In the genomic region with DNA sequence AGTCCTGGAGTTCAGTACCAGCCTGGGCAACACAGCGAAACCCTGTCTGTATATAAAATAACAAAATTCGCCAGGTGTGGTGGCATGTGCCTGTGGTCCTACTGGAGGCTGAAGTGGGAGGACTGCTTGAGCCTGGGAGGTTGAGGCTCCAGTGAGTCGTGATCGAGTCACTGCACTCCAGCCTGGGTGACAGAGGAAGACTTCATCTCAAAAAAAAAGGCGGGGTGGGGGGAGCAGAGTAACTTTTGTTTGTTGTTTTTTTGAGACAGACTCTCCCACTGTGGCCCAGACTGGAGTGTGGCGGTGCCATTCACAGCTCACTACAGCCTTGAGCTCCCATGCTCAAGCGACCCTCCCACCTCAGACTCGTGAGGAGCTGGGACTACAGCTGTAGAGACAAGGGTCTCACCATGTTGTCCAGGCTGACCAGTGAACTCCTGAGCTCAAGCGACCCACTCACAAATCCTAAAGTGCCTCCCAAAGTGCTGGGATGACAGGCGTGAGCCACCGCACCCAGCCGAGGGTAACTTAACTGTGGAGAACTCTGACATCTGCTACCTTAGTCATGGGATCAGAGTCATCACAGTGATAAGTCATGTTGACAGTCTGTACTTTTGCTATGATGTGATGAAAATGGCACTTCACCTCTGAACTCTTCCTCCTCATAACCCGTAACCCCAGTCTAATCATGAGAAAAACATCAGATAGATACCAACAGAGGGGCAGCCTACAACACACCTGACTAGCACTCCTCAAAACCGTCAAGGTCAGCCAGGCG, we compare ENCODE assay signal across 10 cellular contexts. TPM values are rescaled to one million over a fixed set of nuclear protein-coding genes. Genes with fewer than 3 reads are reported as not detected.
A peak's percentile ranks its signal among the peaks of the same experiment; 100 is the strongest.
DNase-seq lines count a peak whose midpoint lies in the region; ATAC-seq and TF ChIP-seq lines count a peak whose summit lies in the region.
"Had no signal": no experiment of that assay in that cellular context is flagged by ENCODE, and none has a peak within 500 bp of the region (broad histone marks: within the 10 kb centered on the region; RNA-seq: fewer than 3 reads in every experiment).

No MANE protein-coding gene starts in this region.

- no peak for TF ChIP-seq POLR2A in IMR-90 (IDR thresholded peaks at IDR 0.05; ENCODE audit: low read depth, low read length)

- H3K14ac ChIP-seq in IMR-90 (replicated peaks; ENCODE audit: low read depth, low read length) = peak overlapping the region; percentile 73

- no peak overlapping the region for H2AFZ ChIP-seq in IMR-90 (replicated peaks; ENCODE audit: low read length, poor library complexity)

- peak overlapping the region; percentile 88 for H3K27ac Mint-ChIP-seq in osteocyte (ENCODE audit: unreplicated experiment)

- H4K8ac ChIP-seq in IMR-90 (ENCODE audit: low read depth in 2 of 2, low read length in 2 of 2) = no peak overlapping the region

- TF ChIP-seq CTCF in AG04450 (IDR thresholded peaks at IDR 0.05; ENCODE audit: low read depth, low read length) (no peak), IMR-90 (conservative IDR thresholded peaks at IDR 0.05; ENCODE audit: low read depth, low read length) (no peak), choroid plexus epithelial cell (conservative IDR thresholded peaks at IDR 0.05; ENCODE audit: low read depth, low read length) (no peak), osteocyte (IDR thresholded peaks at IDR 0.05) (no peak)

- H3K4me3 ChIP-seq in AG04450 (ENCODE audit: low read depth, low read length) = no peak overlapping the region
- H3K4me3 ChIP-seq in IMR-90 (ENCODE audit: insufficient read depth, low read depth, low read length) = no peak overlapping the region
- H3K4me3 ChIP-seq in choroid plexus epithelial cell (ENCODE audit: low read depth, low read length) = no peak overlapping the region

- POLR2A ChIA-PET in AG04450 (lab: Yijun Ruan, JAX) (no interaction called here), IMR-90 (lab: Charles Lee; ENCODE audit: unreplicated experiment) (no interaction called here)

- no peak for TF ChIP-seq RAD21 in IMR-90 (IDR thresholded peaks at IDR 0.05; ENCODE audit: low read length)

- H3K27ac ChIP-seq in AG04450 (ENCODE audit: low read depth, low read length) (peak overlapping the region; percentile 21), IMR-90 (ENCODE audit: insufficient read depth, low read length) (no peak overlapping the region)

- H3K56ac ChIP-seq in IMR-90 (ENCODE audit: extremely low read depth, insufficient read depth, low read length) = no peak overlapping the region

- no peak overlapping the region for H3K9ac ChIP-seq in IMR-90 (ENCODE audit: low read depth, low read length)

- in situ Hi-C loops in IMR-90 (cut with MboI; ENCODE audit: low sequenced_read_pairs) (no loop called here), ACHN (cut with HindIII; ENCODE audit: low pct_ligation_motif_present, low pct_unique_long_range_greater_than_20kb, low sequenced_read_pairs) (no loop called here)

- H3K18ac ChIP-seq in IMR-90 (ENCODE audit: low read depth, low read length) = no peak overlapping the region

- H3K36me3 Mint-ChIP-seq in osteocyte (ENCODE audit: unreplicated experiment) = peaks cover 20% of the 10 kb centered on the region

- H2BK120ac ChIP-seq in IMR-90 (ENCODE audit: low read depth, low read length) = no peak overlapping the region

- peaks cover 10% of the 10 kb centered on the region for H3K4me1 ChIP-seq in IMR-90 (ENCODE audit: control insufficient read depth, insufficient read depth, low read length)

- no peak overlapping the region for H4K5ac ChIP-seq in IMR-90 (ENCODE audit: low read depth, low read length)

- peaks cover 39% of the 10 kb centered on the region for H4K20me1 ChIP-seq in IMR-90 (ENCODE audit: insufficient read depth, low read length)

- H3K4me3 Mint-ChIP-seq in osteocyte (ENCODE audit: unreplicated experiment) = no peak overlapping the region

- H3K9me1 ChIP-seq in IMR-90 (ENCODE audit: insufficient read depth, low read length) = peaks cover 34% of the 10 kb centered on the region

- H3K9me3 ChIP-seq in AG04450 (ENCODE audit: control insufficient read depth, insufficient read depth, low read length) (no peaks in the 10 kb centered on the region; the same call in 1 of the 2 replicates), IMR-90 (ENCODE audit: control insufficient read depth, insufficient read depth, low read length) (no peaks in the 10 kb centered on the region)

- H3K4me2 ChIP-seq in IMR-90 (ENCODE audit: low read depth, low read length) = no peak overlapping the region

- no peaks in the 10 kb centered on the region for H3K9me3 Mint-ChIP-seq in osteocyte (ENCODE audit: unreplicated experiment)

- CTCF ChIA-PET in AG04450 (lab: Charles Lee) = no interaction called here
- CTCF ChIA-PET in IMR-90 (lab: Yijun Ruan, JAX) = no interaction called here

- H3K23ac ChIP-seq in IMR-90 (ENCODE audit: low read depth, low read length) = peak overlapping the region; percentile 56; the same call in 1 of the 2 replicates

- H3K4me1 Mint-ChIP-seq in osteocyte (ENCODE audit: unreplicated experiment) = peaks cover 39% of the 10 kb centered on the region

- intact Hi-C loops in IMR-90 (cut with micrococcal nuclease) = no loop called here

- WGBS in IMR-90 (ENCODE audit: extremely low coverage in 2 of 2, insufficient read length in 1 of 2), 2 experiments = 94% methylated on average over 2 of the region's 15 CpGs; no CpG with 5 or more reads in 1 of the 2 experiments

- no peaks in the 10 kb centered on the region for H3K27me3 Mint-ChIP-seq in osteocyte (ENCODE audit: unreplicated experiment)

- no TSS peak for BruUV-seq in IMR-90 (replicated peaks; lab: Mats Ljungman, UMichigan)

- H3K27me3 ChIP-seq in AG04450 (ENCODE audit: control insufficient read depth, insufficient read depth, low read length) (no peaks in the 10 kb centered on the region), IMR-90 (ENCODE audit: control insufficient read depth, insufficient read depth, low read length) (no peaks in the 10 kb centered on the region)

- DNase-seq in AG04450 (ENCODE audit: low read depth, low spot score) (no peak), IMR-90 (peak; percentile 59), choroid plexus epithelial cell (ENCODE audit: low read depth) (peak; percentile 47), osteocyte (ENCODE audit: extremely low spot score, unreplicated experiment) (no peak), NCI-H2171 (lab: John Stamatoyannopoulos, UW) (no peak), ACHN (no peak), UCSD-AML1 (lab: John Stamatoyannopoulos, UW; ENCODE audit: unreplicated experiment) (no peak)
- DNase-seq: NCI-H2107, T-helper 2 cell had no signal

- peak overlapping the region; percentile 81 for H2AK9ac ChIP-seq in IMR-90 (replicated peaks; ENCODE audit: low read depth, low read length, poor library complexity)

- peak overlapping the region; percentile 20; the same call in 1 of the 2 replicates for H2AK5ac ChIP-seq in IMR-90 (ENCODE audit: low read depth, low read length)

- dilution Hi-C loops in IMR-90 (cut with HindIII; ENCODE audit: low sequenced_read_pairs, unreplicated experiment) = no loop called here

- H3K4ac ChIP-seq in IMR-90 (ENCODE audit: low read depth, low read length) = peak overlapping the region; percentile 63

- H3K36me3 ChIP-seq in IMR-90 (ENCODE audit: control insufficient read depth, insufficient read depth, low read length) = peaks cover 53% of the 10 kb centered on the region

- peak overlapping the region; percentile 63 for H2BK5ac ChIP-seq in IMR-90 (ENCODE audit: low read depth, low read length, poor library complexity, severe bottlenecking)

- no peak overlapping the region for H2BK15ac ChIP-seq in IMR-90 (ENCODE audit: low read depth, low read length)

- H2BK20ac ChIP-seq in IMR-90 (ENCODE audit: low read depth, low read length) = no peak overlapping the region

- ATAC-seq in IMR-90 (ENCODE audit: low read depth) = no peak; the same call in 1 of the 2 replicates
- ATAC-seq in GM19035 (IDR thresholded peaks at IDR 0.05; ENCODE audit: unreplicated experiment) = no peak

- no peak overlapping the region for H4K91ac ChIP-seq in IMR-90 (ENCODE audit: insufficient read depth, low read depth, low read length)

- H3K79me1 ChIP-seq in IMR-90 (ENCODE audit: low read depth in 1 of 2, low read length in 2 of 2) = peaks cover 42 to 94% of the 10 kb centered on the region in 2 experiments; a peak in 3 of 4 replicates

TF ChIP-seq in IMR-90, 13 proteins besides CTCF, POLR2A, EP300 and RAD21:
- TF ChIP-seq CHD1 (IDR thresholded peaks at IDR 0.05; ENCODE audit: low read depth, low read length) (no peak), FOS (IDR thresholded peaks at IDR 0.05; ENCODE audit: low read depth, low read length) (0 out of 2 replicates have a peak, but pooled peaks have one; percentile 10)

RNA-seq across cellular contexts. Expression of a gene that starts 16.5 kb away (rescaled TPM):
- polyA plus RNA-seq in AG04450 (2011; rRNA removed) (24.7 and 34.1 TPM in 2 replicates), IMR-90 (2012; rRNA removed) (59.9 and 67.6 TPM in 2 replicates)
- polyA minus RNA-seq in AG04450 (2011; rRNA and poly(A)+ RNA removed) = 59.3 and 77.2 TPM in 2 replicates
- total RNA-seq in IMR-90 (2012; rRNA removed) (24.0 and 25.3 TPM in 2 replicates), osteocyte (61.2 and 63.7 TPM in 2 replicates)
- 26.9 and 58.5 TPM in 2 replicates for polyA plus RNA-seq in IMR-90 (2012; cell fraction: cytosol; rRNA removed)
- 24.5 and 45.9 TPM in 2 replicates for polyA plus RNA-seq in IMR-90 (2012; cell fraction: nucleus; rRNA removed; ENCODE audit: low replicate concordance)

RNA-seq across cellular contexts. Expression of a gene that starts 24.1 kb away (rescaled TPM):
- polyA plus RNA-seq in AG04450 (2011; rRNA removed) (148 and 171 TPM in 2 replicates), IMR-90 (2012; rRNA removed) (128 and 138 TPM in 2 replicates)
- polyA minus RNA-seq in AG04450 (2011; rRNA and poly(A)+ RNA removed) = 87.4 and 99.3 TPM in 2 replicates
- total RNA-seq in IMR-90 (2012; rRNA removed) (20.1 and 41.4 TPM in 2 replicates), osteocyte (102 and 106 TPM in 2 replicates)
- 46.2 and 74.3 TPM in 2 replicates for polyA plus RNA-seq in IMR-90 (2012; cell fraction: cytosol; rRNA removed)
- 37.1 and 141 TPM in 2 replicates for polyA plus RNA-seq in IMR-90 (2012; cell fraction: nucleus; rRNA removed; ENCODE audit: low replicate concordance)

RNA-seq across cellular contexts. Expression of a gene that starts 53.6 kb away (rescaled TPM):
- 19.1 and 23.6 TPM in 2 replicates for polyA plus RNA-seq in AG04450 (2011; rRNA removed)
- polyA minus RNA-seq in AG04450 (2011; rRNA and poly(A)+ RNA removed) = 10.8 and 13.6 TPM in 2 replicates
- 3.4 and 6.9 TPM in 2 replicates for total RNA-seq in IMR-90 (2012; rRNA removed)
- 17.4 and 33.6 TPM in 2 replicates for polyA plus RNA-seq in IMR-90 (2012; rRNA removed)
- polyA plus RNA-seq in IMR-90 (2012; cell fraction: cytosol; rRNA removed) = 18.5 and 103 TPM in 2 replicates
- 98.3 and 167 TPM in 2 replicates for polyA plus RNA-seq in IMR-90 (2012; cell fraction: nucleus; rRNA removed; ENCODE audit: low replicate concordance)
- total RNA-seq in osteocyte = 59.1 and 60.7 TPM in 2 replicates

Comparison
In these comparisons a context has a peak if more than half of its experiments do, and no peak if none do; other contexts are left out.
1. DNase-seq: peak in IMR-90 (single experiment) and choroid plexus epithelial cell (single experiment); none in AG04450 (single experiment), osteocyte (single experiment), NCI-H2171 (single experiment), ACHN (single experiment) and UCSD-AML1 (single experiment).